1 cellular context compared by ENCODE assay signal in the genomic region with DNA sequence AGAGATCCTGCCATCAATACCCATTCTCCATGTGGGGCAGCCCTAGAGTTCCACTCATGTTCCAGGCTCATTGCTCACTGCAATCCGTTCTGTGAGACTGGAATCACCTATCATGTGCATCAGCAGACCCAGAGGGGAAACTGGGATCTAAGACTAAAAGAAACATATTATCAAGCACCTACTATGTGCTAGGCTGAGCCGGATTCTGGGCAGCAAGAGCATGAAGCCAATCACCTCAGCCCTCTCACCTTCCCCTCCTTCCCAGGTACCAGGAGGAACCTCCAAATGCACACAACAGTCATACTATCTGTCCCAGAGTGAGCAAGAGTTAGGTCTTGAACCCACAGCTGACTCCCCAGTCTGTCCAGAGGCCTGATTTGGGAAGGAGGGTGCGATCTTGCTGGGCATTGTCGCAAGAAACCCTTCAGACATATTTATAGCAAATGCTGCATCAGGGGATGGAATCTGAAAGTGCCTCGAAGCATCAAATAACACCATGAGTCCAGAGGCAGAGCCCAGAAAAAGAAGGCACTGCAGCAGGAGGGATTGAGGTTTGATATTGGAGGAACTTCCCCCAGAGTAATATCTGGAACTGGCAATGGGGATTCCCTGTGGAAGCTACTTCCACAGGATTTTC.
TF ChIP-seq lines count a peak whose summit lies in the region.

No MANE protein-coding gene starts in this region.

TF ChIP-seq in HepG2, 621 proteins besides CTCF, POLR2A, EP300 and RAD21:
- TF ChIP-seq BHLHE40 (IDR thresholded peaks at IDR 0.05; ENCODE audit: low read length) (no peak), ZNF121 (CRISPR knock-in tag; IDR thresholded peaks at IDR 0.05) (no peak), ZKSCAN1 (IDR thresholded peaks at IDR 0.05; ENCODE audit: low read length) (peak; percentile 57; the same call in 1 of the 2 replicates)
- TF ChIP-seq, protein P1, sequence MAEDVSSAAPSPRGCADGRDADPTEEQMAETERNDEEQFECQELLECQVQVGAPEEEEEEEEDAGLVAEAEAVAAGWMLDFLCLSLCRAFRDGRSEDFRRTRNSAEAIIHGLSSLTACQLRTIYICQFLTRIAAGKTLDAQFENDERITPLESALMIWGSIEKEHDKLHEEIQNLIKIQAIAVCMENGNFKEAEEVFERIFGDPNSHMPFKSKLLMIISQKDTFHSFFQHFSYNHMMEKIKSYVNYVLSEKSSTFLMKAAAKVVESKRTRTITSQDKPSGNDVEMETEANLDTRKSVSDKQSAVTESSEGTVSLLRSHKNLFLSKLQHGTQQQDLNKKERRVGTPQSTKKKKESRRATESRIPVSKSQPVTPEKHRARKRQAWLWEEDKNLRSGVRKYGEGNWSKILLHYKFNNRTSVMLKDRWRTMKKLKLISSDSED (CRISPR knock-in tag; IDR thresholded peaks at IDR 0.05), result no peak
TF ChIP-seq in HepG2: peak in this region for 1.
